In the genomic region with DNA sequence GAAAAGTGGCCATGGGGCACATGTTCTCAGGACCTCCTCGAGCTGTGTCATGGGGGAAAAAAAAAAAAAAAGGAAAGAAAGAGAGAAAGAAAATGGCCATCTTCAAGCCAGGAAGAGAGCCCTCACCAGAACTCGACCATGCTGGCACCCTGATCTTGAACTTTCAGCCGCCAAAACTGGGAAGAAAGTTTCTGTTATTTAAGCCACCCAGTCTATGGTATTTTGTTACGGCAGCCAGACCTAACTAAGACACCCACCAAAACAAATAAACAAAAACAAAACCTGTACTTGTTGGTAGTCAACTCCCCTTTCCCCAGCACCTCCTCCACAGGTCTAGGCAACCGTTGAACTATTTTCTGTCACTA, we compare ENCODE assay signal across 26 cellular contexts. TPM values are rescaled to one million over a fixed set of nuclear protein-coding genes. Genes with fewer than 3 reads are reported as not detected.
"Had no signal": no experiment of that assay in that cellular context is flagged by ENCODE, and none has a peak within 500 bp of the region (broad histone marks: within the 10 kb centered on the region; RNA-seq: fewer than 3 reads in every experiment).

No MANE protein-coding gene starts in this region.

- H3K27ac ChIP-seq: stomach, suprapubic skin, testis, thoracic aorta, thyroid gland, tibial artery, tibial nerve, transverse colon, upper lobe of left lung, upper lobe of right lung, uterus, vagina had no signal

- DNase-seq: stimulated activated CD4-positive, alpha-beta T cell treated with anti-CD3 and anti-CD28 coated beads, Interleukin-2, amount 100 ng/mL, for 48 hours; stimulated activated CD4-positive, alpha-beta T cell treated with anti-CD3 and anti-CD28 coated beads, Interleukin-4, amount 100 ng/mL, for 1 hour; stimulated activated CD4-positive, alpha-beta T cell treated with anti-CD3 and anti-CD28 coated beads, Interleukin-4, amount 100 ng/mL, for 24 hours; stimulated activated CD4-positive, alpha-beta T cell treated with anti-CD3 and anti-CD28 coated beads, Interleukin-4, amount 100 ng/mL, for 4 hours; stimulated activated CD8-positive, alpha-beta memory T cell treated with anti-CD3 and anti-CD28 coated beads, Interleukin-4, amount 100 ng/mL, for 48 hours; stimulated activated naive B cell treated with anti-CD40 and anti-IgM and Interleukin-4, amounts not matched to agents 10 μg/mL and 1 μg/mL and 100 μg/mL, for 72 hours; stimulated activated naive CD4-positive, alpha-beta T cell; stimulated activated naive CD4-positive, alpha-beta T cell treated with Interleukin-2 at 50 U/mL for 16 hours; stimulated activated naive CD8-positive, alpha-beta T cell treated with anti-CD3 and anti-CD28 coated beads, Interleukin-15, amount 100 ng/mL, for 72 hours; stimulated activated naive CD8-positive, alpha-beta T cell treated with anti-CD3 and anti-CD28 coated beads, Interleukin-15, Interleukin-2, amounts not matched to agents 100 U/mL and 50 U/mL, for 24 hours; stomach; substantia nigra; testis; thyroid gland; tibial artery; transverse colon; upper lobe of left lung; upper lobe of right lung; uterus had no signal

- H3K27me3 ChIP-seq: suprapubic skin, testis, thyroid gland, tibial nerve, transverse colon, upper lobe of left lung, upper lobe of right lung, uterus, vagina had no signal

- H3K9me3 ChIP-seq: suprapubic skin, testis, thoracic aorta, thyroid gland, tibial artery, transverse colon, upper lobe of left lung, upper lobe of right lung, uterus, vagina had no signal

- H3K36me3 ChIP-seq: stomach, suprapubic skin, thoracic aorta, thyroid gland, tibial artery, tibial nerve, transverse colon, upper lobe of left lung, upper lobe of right lung, uterus, vagina had no signal

- H3K4me1 ChIP-seq: stomach, suprapubic skin, testis, thyroid gland, tibial artery, tibial nerve, transverse colon, upper lobe of left lung, upper lobe of right lung, uterus, vagina had no signal

- H3K4me3 ChIP-seq: stomach, suprapubic skin, testis, thoracic aorta, thyroid gland, tibial artery, tibial nerve, transverse colon, upper lobe of left lung, upper lobe of right lung, uterus, vagina had no signal

RNA-seq across cellular contexts. Expression of gene SLC13A2, which starts 26.1 kb away (rescaled TPM):
- total RNA-seq: subcutaneous adipose tissue, temporal lobe, thoracic aorta, thyroid gland, tibial nerve, urinary bladder, uterus, vagina had no signal

RNA-seq across cellular contexts. Expression of gene FOXN1, which starts 58.8 kb away (rescaled TPM):
- total RNA-seq: subcutaneous adipose tissue, temporal lobe, thoracic aorta, tibial nerve, uterus had no signal
